9 cellular contexts compared by ENCODE assay signal in genomic region chr13:48412881-48413351, GRCh38. TPM values are rescaled to one million over a fixed set of nuclear protein-coding genes. Genes with fewer than 3 reads are reported as not detected.
DNase-seq lines count a peak whose midpoint lies in the region; ATAC-seq, FAIRE-seq and TF ChIP-seq lines count a peak whose summit lies in the region.
"Had no signal": no experiment of that assay in that cellular context is flagged by ENCODE, and none has a peak within 500 bp of the region (broad histone marks: within the 10 kb centered on the region; RNA-seq: fewer than 3 reads in every experiment).

TSS of gene LPAR6 (minus strand) at chr13:48413113. CDS start at chr13:48412423, 690 bp downstream.

- peak within 1 kb of the TSS; percentile 36 for H3K9ac ChIP-seq in H9 (ENCODE audit: extremely low read depth, insufficient read length, low read length)
- peak within 1 kb of the TSS; percentile 66 for H3K9ac ChIP-seq in muscle layer of colon (ENCODE audit: low read length)
- no peak within 1 kb of the TSS for H3K9ac ChIP-seq in SK-N-SH

- ATAC-seq in HG03025 (IDR thresholded peaks at IDR 0.05; ENCODE audit: low FRiP score, unreplicated experiment): no peak

- no peak within 1 kb of the TSS for H3K4ac ChIP-seq in H9 (ENCODE audit: low read depth, low read length)

- peak within 1 kb of the TSS; percentile 66 for H3K4me2 ChIP-seq in H9 (ENCODE audit: insufficient read depth, insufficient read length, low read length)
- no peak within 1 kb of the TSS for H3K4me2 ChIP-seq in SK-N-SH

- no peaks in the 10 kb centered on the region for H3K23me2 ChIP-seq in H9 (ENCODE audit: insufficient read length, low read depth, low read length, poor library complexity, severe bottlenecking)

- H3K79me2 ChIP-seq in H9 (ENCODE audit: insufficient read depth, low read length) (no peaks in the 10 kb centered on the region), SK-N-SH (ENCODE audit: insufficient read depth) (no peaks in the 10 kb centered on the region)

- TF ChIP-seq EP300 in esophagus muscularis mucosa (IDR thresholded peaks at IDR 0.05): no peak
- TF ChIP-seq EP300 in SK-N-SH (IDR thresholded peaks at IDR 0.05; ENCODE audit: borderline replicate concordance in 1 of 2, low read depth in 1 of 2, low read length in 1 of 2): no peak

- no peak within 1 kb of the TSS for H2BK20ac ChIP-seq in H9 (ENCODE audit: low read depth, low read length, poor library complexity, severe bottlenecking)

- DNase-seq in H9 (peak; percentile 38), esophagus muscularis mucosa (ENCODE audit: extremely low spot score) (no peak), vagina (ENCODE audit: extremely low spot score in 2 of 2) (no peak), SK-N-SH (no peak), GM12892 (ENCODE audit: insufficient read length) (no peak)

- H3K4me3 Mint-ChIP-seq in H9: peak within 1 kb of the TSS; percentile 66 to 84
- H3K4me3 Mint-ChIP-seq in T-helper 1 cell treated with Interleukin-12 subunit alpha and Interleukin-12 subunit beta and Interleukin-4 antibody, amounts not matched to agents 30 μg/mL and 1 μg/mL, for 36 hours: peak within 1 kb of the TSS; percentile 93

- H3K27me3 ChIP-seq in H9 (ENCODE audit: insufficient read depth, low read length) (no peaks in the 10 kb centered on the region), esophagus muscularis mucosa (no peaks in the 10 kb centered on the region), muscle layer of colon (ENCODE audit: control insufficient read depth in 1 of 2, insufficient read depth in 2 of 2, low read length in 2 of 2) (no peaks in the 10 kb centered on the region), vagina (no peaks in the 10 kb centered on the region), SK-N-SH (ENCODE audit: insufficient read depth) (no peaks in the 10 kb centered on the region)

- no peak within 1 kb of the TSS for H4K91ac ChIP-seq in H9 (ENCODE audit: insufficient read length, low read depth, low read length)

- H3K27me3 Mint-ChIP-seq in H9 (ENCODE audit: low read depth): no peaks in the 10 kb centered on the region
- no peaks in the 10 kb centered on the region for H3K27me3 Mint-ChIP-seq in T-helper 1 cell treated with Interleukin-12 subunit alpha and Interleukin-12 subunit beta and Interleukin-4 antibody, amounts not matched to agents 30 μg/mL and 1 μg/mL, for 36 hours (ENCODE audit: low read depth)

- H3K9me3 Mint-ChIP-seq in H9: peaks cover 5 to 13% of the 10 kb centered on the region in 2 experiments
- peaks cover 10% of the 10 kb centered on the region for H3K9me3 Mint-ChIP-seq in T-helper 1 cell treated with Interleukin-12 subunit alpha and Interleukin-12 subunit beta and Interleukin-4 antibody, amounts not matched to agents 30 μg/mL and 1 μg/mL, for 36 hours

- CTCF ChIA-PET in SK-N-SH (lab: Yijun Ruan, JAX): no interaction called here

- WGBS in H9 (ENCODE audit: extremely low coverage, insufficient read length, low lambda C conversion rate): no CpG with 5 or more reads among the region's 4 CpGs
- WGBS in esophagus muscularis mucosa: 46% methylated on average over 4 of the region's 4 CpGs
- 80% methylated on average over 4 of the region's 4 CpGs for WGBS in SK-N-SH (ENCODE audit: low lambda C conversion rate)

- intact Hi-C loops in esophagus muscularis mucosa (cut with DNase I): loop anchor here (5.0 kb wide), 1 partner anchor 169 kb away; no protein-coding TSS in a partner anchor
- intact Hi-C loops in vagina (cut with DNase I): loop anchor here (10.0 kb wide), 1 partner anchor 108 kb away; the partner anchor contains the start of gene RB1

- H4K5ac ChIP-seq in H9 (ENCODE audit: insufficient read length, low read depth, low read length): no peak within 1 kb of the TSS

- peak; percentile 31 for TF ChIP-seq POLR2A in esophagus muscularis mucosa (IDR thresholded peaks at IDR 0.05; ENCODE audit: low read depth)
- peak in 1 of 2 donors; percentile 75 for TF ChIP-seq POLR2A in vagina (IDR thresholded peaks at IDR 0.05)
- TF ChIP-seq POLR2A in GM12892 (IDR thresholded peaks at IDR 0.05; ENCODE audit: low read depth, low read length): no peak

- H3K4me3 ChIP-seq in esophagus muscularis mucosa (peak within 1 kb of the TSS; percentile 36 to 56 (median 52)), muscle layer of colon (ENCODE audit: low read depth in 1 of 2, low read length in 2 of 2) (peak within 1 kb of the TSS; percentile 55 to 57), vagina (peak within 1 kb of the TSS; percentile 56 to 68), SK-N-SH (ENCODE audit: low read depth in 2 of 2, low read length in 1 of 2) (no peak within 1 kb of the TSS)

- H3K4me1 ChIP-seq in H9 (ENCODE audit: insufficient read depth, low read length) (no peaks in the 10 kb centered on the region; the same call in 1 of the 2 replicates), esophagus muscularis mucosa (peaks cover 0 to 4% (median 0%) of the 10 kb centered on the region in 4 donors), muscle layer of colon (ENCODE audit: insufficient read depth, low read length) (no peaks in the 10 kb centered on the region), vagina (peaks cover 29% of the 10 kb centered on the region), SK-N-SH (ENCODE audit: control insufficient read depth in 1 of 2, insufficient read depth in 2 of 2, low read depth in 1 of 2, low read length in 1 of 2) (no peaks in the 10 kb centered on the region; a peak in 2 of 4 replicates)

- H3K27ac Mint-ChIP-seq in H9: peak within 1 kb of the TSS; percentile 42 to 94 (median 78); a peak in 6 of 7 replicates
- H3K27ac Mint-ChIP-seq in T-helper 1 cell treated with Interleukin-12 subunit alpha and Interleukin-12 subunit beta and Interleukin-4 antibody, amounts not matched to agents 30 μg/mL and 1 μg/mL, for 36 hours: peak within 1 kb of the TSS; percentile 93

- no peak within 1 kb of the TSS for H2BK5ac ChIP-seq in H9 (ENCODE audit: insufficient read length, low read length)

- H3F3A ChIP-seq in SK-N-SH (replicated peaks; ENCODE audit: insufficient read depth): no peaks in the 10 kb centered on the region

- peaks cover 13 to 22% (median 22%) of the 10 kb centered on the region in 3 experiments for H3K36me3 Mint-ChIP-seq in H9 (ENCODE audit: insufficient read depth in 1 of 3, low read depth in 3 of 3)
- peaks cover 44% of the 10 kb centered on the region for H3K36me3 Mint-ChIP-seq in T-helper 1 cell treated with Interleukin-12 subunit alpha and Interleukin-12 subunit beta and Interleukin-4 antibody, amounts not matched to agents 30 μg/mL and 1 μg/mL, for 36 hours (ENCODE audit: low read depth)

- H3K56ac ChIP-seq in H9 (ENCODE audit: insufficient read length, low read depth, low read length): no peak within 1 kb of the TSS

- TF ChIP-seq RAD21 in SK-N-SH (IDR thresholded peaks at IDR 0.05; ENCODE audit: low read length): no peak

- H3K27ac ChIP-seq in H9 (ENCODE audit: insufficient read length, low read depth, low read length) (peak within 1 kb of the TSS; percentile 39), esophagus muscularis mucosa (replicated peaks in 1 of 4) (peak within 1 kb of the TSS; percentile 64 to 76 (median 66)), muscle layer of colon (ENCODE audit: low read depth, low read length) (peak within 1 kb of the TSS; percentile 59), vagina (peak within 1 kb of the TSS; percentile 88), SK-N-SH (ENCODE audit: low read depth in 2 of 2, low read length in 1 of 2) (no peak within 1 kb of the TSS)

- H4K20me1 ChIP-seq in H9 (ENCODE audit: control insufficient read depth, insufficient read depth, insufficient read length) (no peaks in the 10 kb centered on the region), SK-N-SH (ENCODE audit: insufficient read depth) (no peaks in the 10 kb centered on the region)

- no peaks in the 10 kb centered on the region for H3K9me2 ChIP-seq in SK-N-SH

- no peak within 1 kb of the TSS for H3K14ac ChIP-seq in H9 (ENCODE audit: insufficient read depth, low read length)

- no peak within 1 kb of the TSS for H4K8ac ChIP-seq in H9 (replicated peaks; ENCODE audit: insufficient read length, low read depth, low read length)

- H3K9me3 ChIP-seq in H9 (ENCODE audit: control insufficient read depth, low read depth, low read length) (no peaks in the 10 kb centered on the region), esophagus muscularis mucosa (no peaks in the 10 kb centered on the region), muscle layer of colon (ENCODE audit: low read length) (no peaks in the 10 kb centered on the region), vagina (no peaks in the 10 kb centered on the region), SK-N-SH (no peaks in the 10 kb centered on the region; the same call in 1 of the 2 replicates)

- H2AFZ ChIP-seq in H9 (ENCODE audit: low read length) (peak within 1 kb of the TSS; percentile 22), SK-N-SH (ENCODE audit: low read depth) (no peak within 1 kb of the TSS)

- H2BK120ac ChIP-seq in H9 (ENCODE audit: low read depth, low read length, poor library complexity, severe bottlenecking): no peak within 1 kb of the TSS

- H3K4me1 Mint-ChIP-seq in H9: peaks cover 22% of the 10 kb centered on the region in 2 experiments
- H3K4me1 Mint-ChIP-seq in T-helper 1 cell treated with Interleukin-12 subunit alpha and Interleukin-12 subunit beta and Interleukin-4 antibody, amounts not matched to agents 30 μg/mL and 1 μg/mL, for 36 hours (ENCODE audit: low read depth): peaks cover 33% of the 10 kb centered on the region

- H2AK5ac ChIP-seq in H9 (ENCODE audit: insufficient read length, low read length): no peak within 1 kb of the TSS

- H3K23ac ChIP-seq in H9 (ENCODE audit: insufficient read length, low read depth, low read length): no peak within 1 kb of the TSS

- H2BK12ac ChIP-seq in H9 (ENCODE audit: insufficient read length, low read depth, low read length): no peak within 1 kb of the TSS

- H3K18ac ChIP-seq in H9 (ENCODE audit: insufficient read length, low read depth, low read length): no peak within 1 kb of the TSS

- H3T11ph ChIP-seq in H9 (ENCODE audit: low read length): no peak within 1 kb of the TSS

- no peak for TF ChIP-seq CTCF in H9 (conservative IDR thresholded peaks at IDR 0.05)
- no peak for TF ChIP-seq CTCF in esophagus muscularis mucosa (IDR thresholded peaks at IDR 0.05)
- no peak for TF ChIP-seq CTCF in vagina (IDR thresholded peaks at IDR 0.05)
- TF ChIP-seq CTCF in SK-N-SH (IDR thresholded peaks at IDR 0.05): no peak

- H3K79me1 ChIP-seq in H9 (ENCODE audit: insufficient read depth, low read depth, low read length, poor library complexity, severe bottlenecking): no peaks in the 10 kb centered on the region

- H3K36me3 ChIP-seq in esophagus muscularis mucosa: peaks cover 0 to 14% (median 7%) of the 10 kb centered on the region in 4 donors
- H3K36me3 ChIP-seq in muscle layer of colon (ENCODE audit: insufficient read depth, low read length): no peaks in the 10 kb centered on the region
- H3K36me3 ChIP-seq in vagina: no peaks in the 10 kb centered on the region
- H3K36me3 ChIP-seq in SK-N-SH (replicated peaks in 1 of 2; ENCODE audit: control insufficient read depth in 1 of 2, insufficient read depth in 2 of 2, low read length in 1 of 2): peaks cover 0 to 35% of the 10 kb centered on the region in 2 experiments

- POLR2A ChIA-PET in SK-N-SH (lab: Yijun Ruan, JAX): no interaction called here

- H2BK15ac ChIP-seq in H9 (ENCODE audit: low read depth, low read length): no peak within 1 kb of the TSS

- no peak for FAIRE-seq in GM12892 (lab: Jason Lieb, UNC)
- FAIRE-seq: TTC549 had no signal

RNA-seq across cellular contexts. Expression of gene LPAR6, which starts in this region (rescaled TPM):
- total RNA-seq in H9 (2021): 4.2 and 4.3 TPM in 2 replicates
- 10 to 100 TPM in 1 of 4 donors, 1 to 10 TPM in 3; 7.8 to 14.2 (median 8.8) TPM for total RNA-seq in esophagus muscularis mucosa
- total RNA-seq in vagina: 43.2 TPM
- 0.03 TPM in 1 of 2 replicates, not detected in the other for polyA plus RNA-seq in SK-N-SH (2012; rRNA removed)
- polyA plus RNA-seq in SK-N-SH (2012; cell fraction: cytosol; rRNA removed): 0.03 and 0.08 TPM in 2 replicates
- not detected in 2 replicates for polyA plus RNA-seq in SK-N-SH (2012; cell fraction: nucleus; rRNA removed)
- 0.89 TPM for polyA plus RNA-seq in GM12892 (2012; ENCODE audit: missing spikeins)

Comparison
In these comparisons a context has a peak if more than half of its experiments do, and no peak if none do; other contexts are left out.
1. H3K27ac ChIP-seq: peak in H9 (single experiment), esophagus muscularis mucosa (4 of 4), muscle layer of colon (single experiment) and vagina (single experiment); none in SK-N-SH (0 of 2).
2. H3K4me3 ChIP-seq: peak in esophagus muscularis mucosa (4 of 4), muscle layer of colon (2 of 2) and vagina (2 of 2); none in SK-N-SH (0 of 2).